Comparison of ENCODE assay signal across 9 cellular contexts in genomic region chr3:122975924-122976293, GRCh38. TPM values are rescaled to one million over a fixed set of nuclear protein-coding genes. Genes with fewer than 3 reads are reported as not detected.
DNase-seq lines count a peak whose midpoint lies in the region; ATAC-seq, FAIRE-seq and TF ChIP-seq lines count a peak whose summit lies in the region.
"Had no signal": no experiment of that assay in that cellular context is flagged by ENCODE, and none has a peak within 500 bp of the region (broad histone marks: within the 10 kb centered on the region; RNA-seq: fewer than 3 reads in every experiment).

No MANE protein-coding gene starts in this region.

- whole genome bisulfite sequencing in neuronal stem cell (ENCODE audit: extremely low coverage in 2 of 2, insufficient read length in 2 of 2, insufficient replicate concordance in 1 of 2), 2 donors: no CpG with 5 or more reads among the region's 4 CpGs

- no peak overlapping the region for H3K23ac ChIP-seq in neuronal stem cell (ENCODE audit: low read depth, low read length, poor library complexity)

- no peak for TF ChIP-seq CTCF in vagina (IDR thresholded peaks at IDR 0.05)

- peak; percentile 58 for ATAC-seq in HG03135 (IDR thresholded peaks at IDR 0.05; ENCODE audit: unreplicated experiment)

- intact Hi-C loops in vagina (cut with DNase I): no loop called here

- H3K4me1 ChIP-seq in neuronal stem cell (ENCODE audit: control insufficient read depth in 2 of 2, insufficient read depth in 1 of 2, low read depth in 1 of 2, low read length in 2 of 2) (peaks cover 37 to 42% of the 10 kb centered on the region in 2 donors), vagina (peaks cover 27% of the 10 kb centered on the region)

- H3K4ac ChIP-seq in neuronal stem cell (ENCODE audit: low read length): no peak overlapping the region

- H3K9me3 ChIP-seq in neuronal stem cell (replicated peaks in 1 of 2; ENCODE audit: control insufficient read depth in 2 of 2, insufficient read depth in 1 of 2, low read depth in 1 of 2, low read length in 2 of 2) (no peaks in the 10 kb centered on the region), vagina (no peaks in the 10 kb centered on the region)

- H2BK15ac ChIP-seq in neuronal stem cell (ENCODE audit: low read length): no peak overlapping the region

- H3K36me3 ChIP-seq in neuronal stem cell (replicated peaks in 1 of 2; ENCODE audit: control insufficient read depth in 2 of 2, insufficient read depth in 2 of 2, low read length in 2 of 2): peaks cover 0 to 89% of the 10 kb centered on the region in 2 donors
- H3K36me3 ChIP-seq in vagina: no peaks in the 10 kb centered on the region

- DNase-seq in NOMO-1 treated with DMSO at 0.1 percent for 48 hours (lab: John Stamatoyannopoulos, UW; ENCODE audit: unreplicated experiment) (peak; percentile 13), NOMO-1 treated with dmso at 0.1 percent for 144 hours (lab: John Stamatoyannopoulos, UW; ENCODE audit: unreplicated experiment) (no peak), neuronal stem cell (ENCODE audit: low spot score) (no peak), vagina (ENCODE audit: extremely low spot score in 2 of 2) (no peak), HTR-8/SVneo (ENCODE audit: insufficient read length, low spot score) (no peak), DMS53 (lab: John Stamatoyannopoulos, UW) (no peak)
- peak; percentile 19 for DNase-seq in T-helper 2 cell treated with Interferon-gamma antibody and Interleukin-4, amounts not matched to agents 5 μg/mL and 100 μg/mL, for 36 hours (ENCODE audit: low spot score)

- no peak overlapping the region for H3K14ac ChIP-seq in neuronal stem cell (ENCODE audit: low read length)

- H2BK5ac ChIP-seq in neuronal stem cell (ENCODE audit: low read length): no peak overlapping the region

- no peak for FAIRE-seq in HTR-8/SVneo (lab: Jason Lieb, UNC)

- H3K36me3 Mint-ChIP-seq in T-helper 2 cell treated with Interferon-gamma antibody and Interleukin-4, amounts not matched to agents 5 μg/mL and 100 μg/mL, for 36 hours (ENCODE audit: low read depth): no peaks in the 10 kb centered on the region

- no peaks in the 10 kb centered on the region for H3K9me3 Mint-ChIP-seq in T-helper 2 cell treated with Interferon-gamma antibody and Interleukin-4, amounts not matched to agents 5 μg/mL and 100 μg/mL, for 36 hours

- peaks cover 2% of the 10 kb centered on the region for H3K27me3 Mint-ChIP-seq in T-helper 2 cell treated with Interferon-gamma antibody and Interleukin-4, amounts not matched to agents 5 μg/mL and 100 μg/mL, for 36 hours (ENCODE audit: low read depth)

- no peak overlapping the region for H3K27ac ChIP-seq in neuronal stem cell (replicated peaks; ENCODE audit: low read length)
- no peak overlapping the region for H3K27ac ChIP-seq in vagina

- no peak for TF ChIP-seq POLR2A in vagina (IDR thresholded peaks at IDR 0.05)

- peak overlapping the region; percentile 61 for H3K4me3 Mint-ChIP-seq in T-helper 2 cell treated with Interferon-gamma antibody and Interleukin-4, amounts not matched to agents 5 μg/mL and 100 μg/mL, for 36 hours

- H2BK12ac ChIP-seq in neuronal stem cell (ENCODE audit: low read length): no peak overlapping the region

- H3K4me3 ChIP-seq in neuronal stem cell (ENCODE audit: low read length in 2 of 2) (no peak overlapping the region), vagina (no peak overlapping the region)

- H4K8ac ChIP-seq in neuronal stem cell (ENCODE audit: low read depth, low read length): no peak overlapping the region

- H3K18ac ChIP-seq in neuronal stem cell (ENCODE audit: low read length): peak overlapping the region; percentile 31

- H3K4me2 ChIP-seq in neuronal stem cell (ENCODE audit: insufficient read depth, low read length, poor library complexity, severe bottlenecking): no peak overlapping the region

- H4K91ac ChIP-seq in neuronal stem cell (ENCODE audit: low read depth, low read length, poor library complexity): no peak overlapping the region

- H3K4me1 Mint-ChIP-seq in T-helper 2 cell treated with Interferon-gamma antibody and Interleukin-4, amounts not matched to agents 5 μg/mL and 100 μg/mL, for 36 hours (ENCODE audit: low read depth): peaks cover 22% of the 10 kb centered on the region

- no peak overlapping the region for H2AK5ac ChIP-seq in neuronal stem cell (ENCODE audit: low read depth, low read length)

- no peak overlapping the region for H2AFZ ChIP-seq in neuronal stem cell (ENCODE audit: low read length)

- H2BK120ac ChIP-seq in neuronal stem cell (ENCODE audit: low read depth, low read length): no peak overlapping the region

- no peaks in the 10 kb centered on the region for H3K79me1 ChIP-seq in neuronal stem cell (ENCODE audit: low read depth, low read length)

- H3K9ac ChIP-seq in neuronal stem cell (ENCODE audit: low read depth, low read length, poor library complexity): no peak overlapping the region

- peak overlapping the region; percentile 79 for H3K27ac Mint-ChIP-seq in T-helper 2 cell treated with Interferon-gamma antibody and Interleukin-4, amounts not matched to agents 5 μg/mL and 100 μg/mL, for 36 hours

- H3K27me3 ChIP-seq in neuronal stem cell (ENCODE audit: control insufficient read depth in 3 of 3, insufficient read depth in 3 of 3, low read depth in 1 of 3, low read length in 3 of 3) (no peaks in the 10 kb centered on the region), vagina (no peaks in the 10 kb centered on the region)

RNA-seq across cellular contexts. Expression of gene SEMA5B, which starts 51.7 kb away (rescaled TPM):
- polyA plus RNA-seq in neuronal stem cell (2013, experiment 1 of 2): 19.4 TPM
- polyA plus RNA-seq in neuronal stem cell (2013, experiment 2 of 2): 18.9 TPM
- total RNA-seq in vagina: 0.25 TPM
- total RNA-seq: A172 had no signal

Comparison
In these comparisons a context has a peak if more than half of its experiments do, and no peak if none do; other contexts are left out.
1. DNase-seq: peak in NOMO-1 treated with DMSO at 0.1 percent for 48 hours (single experiment) and T-helper 2 cell treated with Interferon-gamma antibody and Interleukin-4, amounts not matched to agents 5 μg/mL and 100 μg/mL, for 36 hours (single experiment); none in NOMO-1 treated with dmso at 0.1 percent for 144 hours (single experiment), neuronal stem cell (single experiment), vagina (0 of 2), HTR-8/SVneo (single experiment) and DMS53 (single experiment).